ENCODE assay signal across 1 cellular context in the genomic region with DNA sequence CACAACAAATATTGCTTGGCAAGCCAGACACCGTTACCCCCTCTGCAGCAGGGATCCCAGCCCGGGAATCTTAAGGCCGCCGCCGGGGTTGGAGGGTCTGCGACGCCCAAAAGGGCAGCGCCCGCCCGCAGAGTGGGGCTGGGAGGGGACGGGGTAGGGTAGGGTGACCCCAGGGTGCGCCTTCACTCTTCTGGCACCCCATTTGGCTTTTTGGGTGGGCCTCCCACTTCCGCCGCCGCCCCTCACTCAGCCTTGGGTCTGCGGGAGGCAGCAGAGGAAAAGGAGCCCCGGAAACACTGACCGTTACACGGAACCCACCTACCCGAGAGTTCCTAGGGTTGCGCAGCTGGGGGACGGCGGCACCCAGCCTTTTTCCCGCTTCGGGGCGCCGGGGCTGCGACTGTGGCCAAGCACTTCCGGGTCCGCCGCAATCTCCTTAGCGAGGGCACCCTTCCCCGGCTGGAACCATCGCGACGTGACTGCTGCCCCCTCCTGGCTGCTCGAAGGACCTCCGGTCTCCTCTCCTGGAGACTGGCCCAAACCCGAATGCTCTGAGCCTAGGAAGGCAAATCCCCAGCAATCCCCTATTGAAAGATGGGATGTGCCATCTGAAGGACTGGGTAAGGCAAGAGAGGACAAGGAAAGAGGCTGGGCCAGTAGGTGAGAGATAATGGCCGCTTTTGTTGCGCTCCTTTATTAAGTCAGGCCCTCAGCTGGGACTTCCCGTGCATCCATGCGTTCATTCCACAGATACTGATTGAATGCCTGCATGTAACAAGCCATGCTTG.
A peak's percentile ranks its signal among the peaks of the same experiment; 100 is the strongest.
TF ChIP-seq lines count a peak whose summit lies in the region.

A gene (minus strand): TSS at position 404 of the 788 bp plus-strand sequence. CDS start 1,447 bp downstream, outside the sequence.

TF ChIP-seq in GM12878, 131 proteins besides CTCF, POLR2A, EP300 and RAD21 (continued from another document and continues in another):
- TF ChIP-seq RFX5 (IDR thresholded peaks at IDR 0.05; ENCODE audit: low read depth, low read length) (peak; percentile 35; the same call in 1 of the 2 replicates), ETV6 (conservative IDR thresholded peaks at IDR 0.05 in 1 of 2, IDR thresholded peaks at IDR 0.05 in 1 of 2; ENCODE audit: borderline replicate concordance in 1 of 2, low read depth in 1 of 2) (peak in 1 of 2 experiments; percentile 66; a peak in 2 of 4 replicates), CREB1 (IDR thresholded peaks at IDR 0.05; ENCODE audit: low read depth) (no peak), STAT3 (IDR thresholded peaks at IDR 0.05; ENCODE audit: low read depth, low read length) (no peak), IRF4 (IDR thresholded peaks at IDR 0.05; ENCODE audit: low read depth, low read length) (no peak), SREBF1 (IDR thresholded peaks at IDR 0.05; ENCODE audit: low read length) (peak; percentile 28; the same call in 1 of the 2 replicates), SUPT20H (IDR thresholded peaks at IDR 0.05; ENCODE audit: borderline replicate concordance, control insufficient read depth, low read depth, low read length) (no peak), ZNF622 (IDR thresholded peaks at IDR 0.05) (no peak), NFYA (IDR thresholded peaks at IDR 0.05; ENCODE audit: borderline replicate concordance, low read depth, low read length) (no peak), EZH2 (IDR thresholded peaks at IDR 0.05; ENCODE audit: borderline replicate concordance, control insufficient read depth, low read depth, low read length) (no peak), WRNIP1 (IDR thresholded peaks at IDR 0.05; ENCODE audit: borderline replicate concordance, low read depth, low read length) (no peak), BMI1 (IDR thresholded peaks at IDR 0.05; ENCODE audit: borderline replicate concordance) (no peak), JUNB (IDR thresholded peaks at IDR 0.05) (no peak), ASH2L (IDR thresholded peaks at IDR 0.05; ENCODE audit: borderline replicate concordance, low read depth) (no peak), RELA (IDR thresholded peaks at IDR 0.05; ENCODE audit: borderline replicate concordance, partially characterized antibody) (no peak), JUND (IDR thresholded peaks at IDR 0.05; ENCODE audit: low read depth, low read length) (no peak), GABPA (IDR thresholded peaks at IDR 0.05; ENCODE audit: low read depth) (peak; percentile 86), RCOR1 (conservative IDR thresholded peaks at IDR 0.05; ENCODE audit: low read depth, low read length) (0 out of 2 replicates have a peak, but pooled peaks have one; percentile 65), GATAD2B (conservative IDR thresholded peaks at IDR 0.05; ENCODE audit: low read depth) (peak; percentile 90), MYC (IDR thresholded peaks at IDR 0.05; ENCODE audit: insufficient read depth, insufficient read length, insufficient replicate concordance, low read length, severe bottlenecking) (no peak), MYB (IDR thresholded peaks at IDR 0.05; ENCODE audit: borderline replicate concordance, low read depth, low read length) (no peak), FOS (IDR thresholded peaks at IDR 0.05; ENCODE audit: borderline replicate concordance, extremely low read depth, insufficient read length) (no peak), ZZZ3 (IDR thresholded peaks at IDR 0.05; ENCODE audit: control insufficient read depth, insufficient read length, low read depth) (no peak), BHLHE40 (IDR thresholded peaks at IDR 0.05; ENCODE audit: borderline replicate concordance in 1 of 2, low read depth in 2 of 2, low read length in 1 of 2) (peak in 1 of 2 experiments; percentile 40; a peak in 1 of 4 replicates), ZSCAN29 (IDR thresholded peaks at IDR 0.05) (0 out of 2 replicates have a peak, but pooled peaks have one; percentile 20), MTA2 (IDR thresholded peaks at IDR 0.05; ENCODE audit: low read depth) (peak; percentile 56; the same call in 1 of the 2 replicates), MEF2B (IDR thresholded peaks at IDR 0.05; ENCODE audit: partially characterized antibody, poor library complexity, severe bottlenecking) (peak; percentile 26), BACH1 (IDR thresholded peaks at IDR 0.05; ENCODE audit: borderline replicate concordance) (no peak), ZNF274 (IDR thresholded peaks at IDR 0.05; ENCODE audit: insufficient read depth, insufficient read length) (no peak)
- TF ChIP-seq, protein P1, sequence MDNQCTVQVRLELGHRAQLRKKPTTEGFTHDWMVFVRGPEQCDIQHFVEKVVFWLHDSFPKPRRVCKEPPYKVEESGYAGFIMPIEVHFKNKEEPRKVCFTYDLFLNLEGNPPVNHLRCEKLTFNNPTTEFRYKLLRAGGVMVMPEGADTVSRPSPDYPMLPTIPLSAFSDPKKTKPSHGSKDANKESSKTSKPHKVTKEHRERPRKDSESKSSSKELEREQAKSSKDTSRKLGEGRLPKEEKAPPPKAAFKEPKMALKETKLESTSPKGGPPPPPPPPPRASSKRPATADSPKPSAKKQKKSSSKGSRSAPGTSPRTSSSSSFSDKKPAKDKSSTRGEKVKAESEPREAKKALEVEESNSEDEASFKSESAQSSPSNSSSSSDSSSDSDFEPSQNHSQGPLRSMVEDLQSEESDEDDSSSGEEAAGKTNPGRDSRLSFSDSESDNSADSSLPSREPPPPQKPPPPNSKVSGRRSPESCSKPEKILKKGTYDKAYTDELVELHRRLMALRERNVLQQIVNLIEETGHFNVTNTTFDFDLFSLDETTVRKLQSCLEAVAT (IDR thresholded peaks at IDR 0.05): no peak
- TF ChIP-seq, protein P2, sequence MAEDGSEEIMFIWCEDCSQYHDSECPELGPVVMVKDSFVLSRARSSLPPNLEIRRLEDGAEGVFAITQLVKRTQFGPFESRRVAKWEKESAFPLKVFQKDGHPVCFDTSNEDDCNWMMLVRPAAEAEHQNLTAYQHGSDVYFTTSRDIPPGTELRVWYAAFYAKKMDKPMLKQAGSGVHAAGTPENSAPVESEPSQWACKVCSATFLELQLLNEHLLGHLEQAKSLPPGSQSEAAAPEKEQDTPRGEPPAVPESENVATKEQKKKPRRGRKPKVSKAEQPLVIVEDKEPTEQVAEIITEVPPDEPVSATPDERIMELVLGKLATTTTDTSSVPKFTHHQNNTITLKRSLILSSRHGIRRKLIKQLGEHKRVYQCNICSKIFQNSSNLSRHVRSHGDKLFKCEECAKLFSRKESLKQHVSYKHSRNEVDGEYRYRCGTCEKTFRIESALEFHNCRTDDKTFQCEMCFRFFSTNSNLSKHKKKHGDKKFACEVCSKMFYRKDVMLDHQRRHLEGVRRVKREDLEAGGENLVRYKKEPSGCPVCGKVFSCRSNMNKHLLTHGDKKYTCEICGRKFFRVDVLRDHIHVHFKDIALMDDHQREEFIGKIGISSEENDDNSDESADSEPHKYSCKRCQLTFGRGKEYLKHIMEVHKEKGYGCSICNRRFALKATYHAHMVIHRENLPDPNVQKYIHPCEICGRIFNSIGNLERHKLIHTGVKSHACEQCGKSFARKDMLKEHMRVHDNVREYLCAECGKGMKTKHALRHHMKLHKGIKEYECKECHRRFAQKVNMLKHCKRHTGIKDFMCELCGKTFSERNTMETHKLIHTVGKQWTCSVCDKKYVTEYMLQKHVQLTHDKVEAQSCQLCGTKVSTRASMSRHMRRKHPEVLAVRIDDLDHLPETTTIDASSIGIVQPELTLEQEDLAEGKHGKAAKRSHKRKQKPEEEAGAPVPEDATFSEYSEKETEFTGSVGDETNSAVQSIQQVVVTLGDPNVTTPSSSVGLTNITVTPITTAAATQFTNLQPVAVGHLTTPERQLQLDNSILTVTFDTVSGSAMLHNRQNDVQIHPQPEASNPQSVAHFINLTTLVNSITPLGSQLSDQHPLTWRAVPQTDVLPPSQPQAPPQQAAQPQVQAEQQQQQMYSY (CRISPR knock-in tag; IDR thresholded peaks at IDR 0.05): no peak
- TF ChIP-seq, protein P3, sequence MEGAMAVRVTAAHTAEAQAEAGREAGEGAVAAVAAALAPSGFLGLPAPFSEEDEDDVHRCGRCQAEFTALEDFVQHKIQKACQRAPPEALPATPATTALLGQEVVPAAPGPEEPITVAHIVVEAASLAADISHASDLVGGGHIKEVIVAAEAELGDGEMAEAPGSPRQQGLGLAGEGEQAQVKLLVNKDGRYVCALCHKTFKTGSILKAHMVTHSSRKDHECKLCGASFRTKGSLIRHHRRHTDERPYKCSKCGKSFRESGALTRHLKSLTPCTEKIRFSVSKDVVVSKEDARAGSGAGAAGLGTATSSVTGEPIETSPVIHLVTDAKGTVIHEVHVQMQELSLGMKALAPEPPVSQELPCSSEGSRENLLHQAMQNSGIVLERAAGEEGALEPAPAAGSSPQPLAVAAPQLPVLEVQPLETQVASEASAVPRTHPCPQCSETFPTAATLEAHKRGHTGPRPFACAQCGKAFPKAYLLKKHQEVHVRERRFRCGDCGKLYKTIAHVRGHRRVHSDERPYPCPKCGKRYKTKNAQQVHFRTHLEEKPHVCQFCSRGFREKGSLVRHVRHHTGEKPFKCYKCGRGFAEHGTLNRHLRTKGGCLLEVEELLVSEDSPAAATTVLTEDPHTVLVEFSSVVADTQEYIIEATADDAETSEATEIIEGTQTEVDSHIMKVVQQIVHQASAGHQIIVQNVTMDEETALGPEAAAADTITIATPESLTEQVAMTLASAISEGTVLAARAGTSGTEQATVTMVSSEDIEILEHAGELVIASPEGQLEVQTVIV (IDR thresholded peaks at IDR 0.05; ENCODE audit: borderline replicate concordance, partially characterized antibody): peak; percentile 75
- TF ChIP-seq, protein P4, sequence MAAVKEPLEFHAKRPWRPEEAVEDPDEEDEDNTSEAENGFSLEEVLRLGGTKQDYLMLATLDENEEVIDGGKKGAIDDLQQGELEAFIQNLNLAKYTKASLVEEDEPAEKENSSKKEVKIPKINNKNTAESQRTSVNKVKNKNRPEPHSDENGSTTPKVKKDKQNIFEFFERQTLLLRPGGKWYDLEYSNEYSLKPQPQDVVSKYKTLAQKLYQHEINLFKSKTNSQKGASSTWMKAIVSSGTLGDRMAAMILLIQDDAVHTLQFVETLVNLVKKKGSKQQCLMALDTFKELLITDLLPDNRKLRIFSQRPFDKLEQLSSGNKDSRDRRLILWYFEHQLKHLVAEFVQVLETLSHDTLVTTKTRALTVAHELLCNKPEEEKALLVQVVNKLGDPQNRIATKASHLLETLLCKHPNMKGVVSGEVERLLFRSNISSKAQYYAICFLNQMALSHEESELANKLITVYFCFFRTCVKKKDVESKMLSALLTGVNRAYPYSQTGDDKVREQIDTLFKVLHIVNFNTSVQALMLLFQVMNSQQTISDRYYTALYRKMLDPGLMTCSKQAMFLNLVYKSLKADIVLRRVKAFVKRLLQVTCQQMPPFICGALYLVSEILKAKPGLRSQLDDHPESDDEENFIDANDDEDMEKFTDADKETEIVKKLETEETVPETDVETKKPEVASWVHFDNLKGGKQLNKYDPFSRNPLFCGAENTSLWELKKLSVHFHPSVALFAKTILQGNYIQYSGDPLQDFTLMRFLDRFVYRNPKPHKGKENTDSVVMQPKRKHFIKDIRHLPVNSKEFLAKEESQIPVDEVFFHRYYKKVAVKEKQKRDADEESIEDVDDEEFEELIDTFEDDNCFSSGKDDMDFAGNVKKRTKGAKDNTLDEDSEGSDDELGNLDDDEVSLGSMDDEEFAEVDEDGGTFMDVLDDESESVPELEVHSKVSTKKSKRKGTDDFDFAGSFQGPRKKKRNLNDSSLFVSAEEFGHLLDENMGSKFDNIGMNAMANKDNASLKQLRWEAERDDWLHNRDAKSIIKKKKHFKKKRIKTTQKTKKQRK (IDR thresholded peaks at IDR 0.05; ENCODE audit: low read depth, low read length): no peak
- TF ChIP-seq, protein P5, sequence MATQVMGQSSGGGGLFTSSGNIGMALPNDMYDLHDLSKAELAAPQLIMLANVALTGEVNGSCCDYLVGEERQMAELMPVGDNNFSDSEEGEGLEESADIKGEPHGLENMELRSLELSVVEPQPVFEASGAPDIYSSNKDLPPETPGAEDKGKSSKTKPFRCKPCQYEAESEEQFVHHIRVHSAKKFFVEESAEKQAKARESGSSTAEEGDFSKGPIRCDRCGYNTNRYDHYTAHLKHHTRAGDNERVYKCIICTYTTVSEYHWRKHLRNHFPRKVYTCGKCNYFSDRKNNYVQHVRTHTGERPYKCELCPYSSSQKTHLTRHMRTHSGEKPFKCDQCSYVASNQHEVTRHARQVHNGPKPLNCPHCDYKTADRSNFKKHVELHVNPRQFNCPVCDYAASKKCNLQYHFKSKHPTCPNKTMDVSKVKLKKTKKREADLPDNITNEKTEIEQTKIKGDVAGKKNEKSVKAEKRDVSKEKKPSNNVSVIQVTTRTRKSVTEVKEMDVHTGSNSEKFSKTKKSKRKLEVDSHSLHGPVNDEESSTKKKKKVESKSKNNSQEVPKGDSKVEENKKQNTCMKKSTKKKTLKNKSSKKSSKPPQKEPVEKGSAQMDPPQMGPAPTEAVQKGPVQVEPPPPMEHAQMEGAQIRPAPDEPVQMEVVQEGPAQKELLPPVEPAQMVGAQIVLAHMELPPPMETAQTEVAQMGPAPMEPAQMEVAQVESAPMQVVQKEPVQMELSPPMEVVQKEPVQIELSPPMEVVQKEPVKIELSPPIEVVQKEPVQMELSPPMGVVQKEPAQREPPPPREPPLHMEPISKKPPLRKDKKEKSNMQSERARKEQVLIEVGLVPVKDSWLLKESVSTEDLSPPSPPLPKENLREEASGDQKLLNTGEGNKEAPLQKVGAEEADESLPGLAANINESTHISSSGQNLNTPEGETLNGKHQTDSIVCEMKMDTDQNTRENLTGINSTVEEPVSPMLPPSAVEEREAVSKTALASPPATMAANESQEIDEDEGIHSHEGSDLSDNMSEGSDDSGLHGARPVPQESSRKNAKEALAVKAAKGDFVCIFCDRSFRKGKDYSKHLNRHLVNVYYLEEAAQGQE (IDR thresholded peaks at IDR 0.05; ENCODE audit: low read depth, low read length): no peak
- TF ChIP-seq, protein P6, sequence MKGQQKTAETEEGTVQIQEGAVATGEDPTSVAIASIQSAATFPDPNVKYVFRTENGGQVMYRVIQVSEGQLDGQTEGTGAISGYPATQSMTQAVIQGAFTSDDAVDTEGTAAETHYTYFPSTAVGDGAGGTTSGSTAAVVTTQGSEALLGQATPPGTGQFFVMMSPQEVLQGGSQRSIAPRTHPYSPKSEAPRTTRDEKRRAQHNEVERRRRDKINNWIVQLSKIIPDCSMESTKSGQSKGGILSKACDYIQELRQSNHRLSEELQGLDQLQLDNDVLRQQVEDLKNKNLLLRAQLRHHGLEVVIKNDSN (IDR thresholded peaks at IDR 0.05; ENCODE audit: borderline replicate concordance, extremely low read length, insufficient read depth, low read depth, low read length): no peak
- TF ChIP-seq, protein P7, sequence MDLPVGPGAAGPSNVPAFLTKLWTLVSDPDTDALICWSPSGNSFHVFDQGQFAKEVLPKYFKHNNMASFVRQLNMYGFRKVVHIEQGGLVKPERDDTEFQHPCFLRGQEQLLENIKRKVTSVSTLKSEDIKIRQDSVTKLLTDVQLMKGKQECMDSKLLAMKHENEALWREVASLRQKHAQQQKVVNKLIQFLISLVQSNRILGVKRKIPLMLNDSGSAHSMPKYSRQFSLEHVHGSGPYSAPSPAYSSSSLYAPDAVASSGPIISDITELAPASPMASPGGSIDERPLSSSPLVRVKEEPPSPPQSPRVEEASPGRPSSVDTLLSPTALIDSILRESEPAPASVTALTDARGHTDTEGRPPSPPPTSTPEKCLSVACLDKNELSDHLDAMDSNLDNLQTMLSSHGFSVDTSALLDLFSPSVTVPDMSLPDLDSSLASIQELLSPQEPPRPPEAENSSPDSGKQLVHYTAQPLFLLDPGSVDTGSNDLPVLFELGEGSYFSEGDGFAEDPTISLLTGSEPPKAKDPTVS (IDR thresholded peaks at IDR 0.05; ENCODE audit: low read depth, low read length): no peak
- TF ChIP-seq, protein P8, sequence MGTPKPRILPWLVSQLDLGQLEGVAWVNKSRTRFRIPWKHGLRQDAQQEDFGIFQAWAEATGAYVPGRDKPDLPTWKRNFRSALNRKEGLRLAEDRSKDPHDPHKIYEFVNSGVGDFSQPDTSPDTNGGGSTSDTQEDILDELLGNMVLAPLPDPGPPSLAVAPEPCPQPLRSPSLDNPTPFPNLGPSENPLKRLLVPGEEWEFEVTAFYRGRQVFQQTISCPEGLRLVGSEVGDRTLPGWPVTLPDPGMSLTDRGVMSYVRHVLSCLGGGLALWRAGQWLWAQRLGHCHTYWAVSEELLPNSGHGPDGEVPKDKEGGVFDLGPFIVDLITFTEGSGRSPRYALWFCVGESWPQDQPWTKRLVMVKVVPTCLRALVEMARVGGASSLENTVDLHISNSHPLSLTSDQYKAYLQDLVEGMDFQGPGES (IDR thresholded peaks at IDR 0.05): no peak
